In the genomic region with DNA sequence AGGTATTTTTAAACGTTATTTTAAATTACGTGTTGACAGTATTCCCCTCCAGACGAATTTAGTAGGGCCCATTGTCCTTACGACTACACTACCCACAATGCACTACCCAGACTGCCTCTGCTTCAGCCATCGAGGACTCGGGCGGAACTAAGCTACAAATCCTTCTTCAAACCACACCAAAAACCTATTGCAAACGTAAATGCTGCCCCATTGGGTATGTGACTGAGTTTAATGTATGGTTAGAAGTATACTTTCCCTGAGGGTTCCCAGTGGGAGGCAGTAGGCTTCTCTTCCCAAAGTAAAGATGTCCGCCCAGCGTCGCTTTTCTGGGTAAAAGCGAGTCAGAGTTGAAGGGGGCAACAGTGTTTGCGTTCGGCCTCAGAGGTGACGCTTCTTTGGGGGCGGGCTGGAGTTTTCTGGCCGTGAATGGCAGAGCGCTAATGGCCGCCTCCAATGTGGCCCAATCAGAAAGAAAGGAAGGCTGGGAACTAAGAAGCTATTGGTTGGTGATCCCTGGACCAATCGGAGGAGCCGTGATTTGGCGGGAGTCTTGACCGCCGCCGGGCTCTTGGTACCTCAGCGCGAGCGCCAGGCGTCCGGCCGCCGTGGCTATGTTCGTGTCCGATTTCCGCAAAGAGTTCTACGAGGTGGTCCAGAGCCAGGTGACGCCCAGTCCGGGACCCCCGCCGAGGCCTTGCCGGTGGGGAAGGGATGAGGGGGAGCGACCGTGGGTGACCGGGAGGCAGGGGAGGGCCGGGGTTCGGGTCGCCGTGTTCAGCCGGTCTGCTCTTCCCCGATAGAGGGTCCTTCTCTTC, we compare ENCODE assay signal across 1 cellular context.
TF ChIP-seq lines count a peak whose summit lies in the region.

Gene CDC45, plus strand, starts transcription at position 563 of the 815 bp plus-strand sequence. Its CDS starts 49 bp downstream, at position 612.

TF ChIP-seq in K562, 482 proteins besides CTCF, POLR2A, EP300 and RAD21 (continued from another document):
- TF ChIP-seq, protein P1, sequence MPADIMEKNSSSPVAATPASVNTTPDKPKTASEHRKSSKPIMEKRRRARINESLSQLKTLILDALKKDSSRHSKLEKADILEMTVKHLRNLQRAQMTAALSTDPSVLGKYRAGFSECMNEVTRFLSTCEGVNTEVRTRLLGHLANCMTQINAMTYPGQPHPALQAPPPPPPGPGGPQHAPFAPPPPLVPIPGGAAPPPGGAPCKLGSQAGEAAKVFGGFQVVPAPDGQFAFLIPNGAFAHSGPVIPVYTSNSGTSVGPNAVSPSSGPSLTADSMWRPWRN (IDR thresholded peaks at IDR 0.05; ENCODE audit: low read depth): no peak
- TF ChIP-seq MAZ (CRISPR knock-in tag; conservative IDR thresholded peaks at IDR 0.05 in 1 of 2, IDR thresholded peaks at IDR 0.05 in 1 of 2) (peak; percentile 81 to 97), PHF21A (IDR thresholded peaks at IDR 0.05; ENCODE audit: borderline replicate concordance, low read depth) (no peak), HIVEP1 (CRISPR knock-in tag; IDR thresholded peaks at IDR 0.05) (peak; percentile 89), LARP7 (IDR thresholded peaks at IDR 0.05) (no peak), DDX20 (tag; IDR thresholded peaks at IDR 0.05; ENCODE audit: low read depth) (peak; percentile 95), SPI1 (IDR thresholded peaks at IDR 0.05; ENCODE audit: borderline replicate concordance, low read depth, low read length) (no peak), HDAC8 (tag; IDR thresholded peaks at IDR 0.05) (peak; percentile 95), ADNP (tag; IDR thresholded peaks at IDR 0.05) (no peak), TRIM25 (IDR thresholded peaks at IDR 0.05; ENCODE audit: borderline replicate concordance) (no peak), SOX6 (IDR thresholded peaks at IDR 0.05) (no peak), TFAM (CRISPR knock-in tag; conservative IDR thresholded peaks at IDR 0.05) (no peak), ZNF830 (CRISPR knock-in tag; IDR thresholded peaks at IDR 0.05) (no peak), ZKSCAN8 (CRISPR knock-in tag; IDR thresholded peaks at IDR 0.05) (no peak), PATZ1 (CRISPR knock-in tag; IDR thresholded peaks at IDR 0.05; ENCODE audit: borderline replicate concordance) (no peak), NR2C2 (CRISPR knock-in tag; IDR thresholded peaks at IDR 0.05) (no peak), NR2C2 (tag; IDR thresholded peaks at IDR 0.05) (no peak), ZBTB1 (CRISPR knock-in tag; IDR thresholded peaks at IDR 0.05; ENCODE audit: borderline replicate concordance, low read depth) (no peak), SMC3 (conservative IDR thresholded peaks at IDR 0.05; ENCODE audit: insufficient read depth, low read depth, low read length) (no peak; the same call in none of the 2 replicates), CCAR2 (IDR thresholded peaks at IDR 0.05; ENCODE audit: low read depth, low read length) (no peak), ZNF124 (CRISPR knock-in tag; IDR thresholded peaks at IDR 0.05) (no peak), MYC (IDR thresholded peaks at IDR 0.05; ENCODE audit: low read depth, low read length) (peak; percentile 76), MYC (CRISPR knock-in tag; IDR thresholded peaks at IDR 0.05; ENCODE audit: borderline replicate concordance, low read depth) (peak; percentile 98), NFIX (CRISPR knock-in tag; IDR thresholded peaks at IDR 0.05; ENCODE audit: low read depth) (no peak; the same call in 1 of the 2 replicates), ZNF75A (CRISPR knock-in tag; IDR thresholded peaks at IDR 0.05) (peak; percentile 86; the same call in 1 of the 2 replicates), LEF1 (IDR thresholded peaks at IDR 0.05) (no peak), SP2 (IDR thresholded peaks at IDR 0.05; ENCODE audit: extremely low read depth, low read depth, low read length, poor library complexity, severe bottlenecking) (no peak), CBFB (CRISPR knock-in tag; IDR thresholded peaks at IDR 0.05) (no peak), ZNF778 (CRISPR knock-in tag; IDR thresholded peaks at IDR 0.05) (no peak), ZNF277 (CRISPR knock-in tag; IDR thresholded peaks at IDR 0.05; ENCODE audit: borderline replicate concordance) (no peak), C11orf30 (IDR thresholded peaks at IDR 0.05; ENCODE audit: low read depth) (no peak), PHF20 (IDR thresholded peaks at IDR 0.05; ENCODE audit: partially characterized antibody) (no peak), POLR3G (IDR thresholded peaks at IDR 0.05; ENCODE audit: extremely low read depth, insufficient read length, insufficient replicate concordance) (no peak), ZNF445 (CRISPR knock-in tag; IDR thresholded peaks at IDR 0.05; ENCODE audit: low read depth) (peak; percentile 96), ZNF212 (CRISPR knock-in tag; IDR thresholded peaks at IDR 0.05) (peak; percentile 89; the same call in 1 of the 2 replicates), ZC3H8 (IDR thresholded peaks at IDR 0.05) (no peak), EZH2 (IDR thresholded peaks at IDR 0.05; ENCODE audit: borderline replicate concordance, low read depth, low read length) (no peak), XRCC5 (IDR thresholded peaks at IDR 0.05; ENCODE audit: low read depth, low read length) (no peak), ZBTB9 (CRISPR knock-in tag; IDR thresholded peaks at IDR 0.05) (peak; percentile 98), ESRRB (CRISPR knock-in tag; IDR thresholded peaks at IDR 0.05; ENCODE audit: borderline replicate concordance) (no peak), NFYB (IDR thresholded peaks at IDR 0.05; ENCODE audit: extremely low read depth, insufficient read length) (no peak), SRSF1 (IDR thresholded peaks at IDR 0.05; ENCODE audit: low read depth, low read length) (no peak), ZNF165 (CRISPR knock-in tag; IDR thresholded peaks at IDR 0.05; ENCODE audit: borderline replicate concordance) (peak; percentile 93)
- TF ChIP-seq, protein P2, sequence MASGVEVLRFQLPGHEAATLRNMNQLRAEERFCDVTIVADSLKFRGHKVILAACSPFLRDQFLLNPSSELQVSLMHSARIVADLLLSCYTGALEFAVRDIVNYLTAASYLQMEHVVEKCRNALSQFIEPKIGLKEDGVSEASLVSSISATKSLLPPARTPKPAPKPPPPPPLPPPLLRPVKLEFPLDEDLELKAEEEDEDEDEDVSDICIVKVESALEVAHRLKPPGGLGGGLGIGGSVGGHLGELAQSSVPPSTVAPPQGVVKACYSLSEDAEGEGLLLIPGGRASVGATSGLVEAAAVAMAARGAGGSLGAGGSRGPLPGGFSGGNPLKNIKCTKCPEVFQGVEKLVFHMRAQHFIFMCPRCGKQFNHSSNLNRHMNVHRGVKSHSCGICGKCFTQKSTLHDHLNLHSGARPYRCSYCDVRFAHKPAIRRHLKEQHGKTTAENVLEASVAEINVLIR (CRISPR knock-in tag; IDR thresholded peaks at IDR 0.05): peak; percentile 96
- TF ChIP-seq, protein P3, sequence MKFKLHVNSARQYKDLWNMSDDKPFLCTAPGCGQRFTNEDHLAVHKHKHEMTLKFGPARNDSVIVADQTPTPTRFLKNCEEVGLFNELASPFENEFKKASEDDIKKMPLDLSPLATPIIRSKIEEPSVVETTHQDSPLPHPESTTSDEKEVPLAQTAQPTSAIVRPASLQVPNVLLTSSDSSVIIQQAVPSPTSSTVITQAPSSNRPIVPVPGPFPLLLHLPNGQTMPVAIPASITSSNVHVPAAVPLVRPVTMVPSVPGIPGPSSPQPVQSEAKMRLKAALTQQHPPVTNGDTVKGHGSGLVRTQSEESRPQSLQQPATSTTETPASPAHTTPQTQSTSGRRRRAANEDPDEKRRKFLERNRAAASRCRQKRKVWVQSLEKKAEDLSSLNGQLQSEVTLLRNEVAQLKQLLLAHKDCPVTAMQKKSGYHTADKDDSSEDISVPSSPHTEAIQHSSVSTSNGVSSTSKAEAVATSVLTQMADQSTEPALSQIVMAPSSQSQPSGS (CRISPR knock-in tag; IDR thresholded peaks at IDR 0.05): no peak
